ENCODE assay signal across 8 cellular contexts in the genomic region with DNA sequence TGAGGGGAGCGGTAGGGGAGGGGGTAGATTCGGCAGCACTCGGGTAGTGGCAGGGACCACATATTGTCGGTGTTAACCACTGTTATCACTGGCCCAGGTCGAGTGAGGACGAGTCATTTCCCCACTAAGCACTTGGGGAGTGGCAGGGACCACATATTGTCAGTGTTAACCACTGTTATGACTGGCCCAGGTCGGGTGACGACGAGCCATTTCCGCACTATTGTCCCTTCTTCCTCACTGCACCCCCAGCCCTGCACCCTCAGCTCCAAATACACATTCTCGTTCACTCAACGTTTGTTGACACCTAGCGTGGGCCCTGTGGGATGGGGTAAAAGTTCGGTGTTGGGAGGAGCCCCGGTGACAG. TPM values are rescaled to one million over a fixed set of nuclear protein-coding genes. Genes with fewer than 3 reads are reported as not detected.
DNase-seq lines count a peak whose midpoint lies in the region; ATAC-seq, FAIRE-seq and TF ChIP-seq lines count a peak whose summit lies in the region.

No MANE protein-coding gene starts in this region.

- no peaks in the 10 kb centered on the region for H3K27me3 ChIP-seq in adipocyte (replicated peaks; ENCODE audit: control insufficient read depth, insufficient read depth, low read length)

- H3K9me3 ChIP-seq in adipocyte (ENCODE audit: control insufficient read depth, low read length) = no peaks in the 10 kb centered on the region
- H3K9me3 ChIP-seq in kidney (ENCODE audit: control insufficient read depth in 1 of 2, low read length in 2 of 2) = no peaks in the 10 kb centered on the region

- H3K36me3 ChIP-seq in adipocyte (ENCODE audit: control insufficient read depth, insufficient read depth, low read length, severe bottlenecking) (peaks cover 11% of the 10 kb centered on the region), kidney (ENCODE audit: control insufficient read depth in 1 of 2, insufficient read depth in 2 of 2, low read length in 2 of 2) (no peaks in the 10 kb centered on the region)

- FAIRE-seq in kidney (lab: Jason Lieb, UNC) = no peak

- H3K9ac ChIP-seq in adipocyte (ENCODE audit: low read length) (peak overlapping the region; percentile 94), kidney (ENCODE audit: low read length in 2 of 2) (peak overlapping the region; percentile 7 to 63)

- TF ChIP-seq CTCF in kidney (IDR thresholded peaks at IDR 0.05; ENCODE audit: borderline replicate concordance, extremely low read depth, insufficient read depth) = no peak

- peak overlapping the region; percentile 94 for H3K4me3 ChIP-seq in adipocyte (ENCODE audit: low read length)
- peak overlapping the region; percentile 51 to 94 for H3K4me3 ChIP-seq in kidney (ENCODE audit: low read length in 2 of 2)

- DNase-seq in RPMI8226 (peak; percentile 3), adipocyte (ENCODE audit: low read depth) (no peak), kidney (peak; percentile 79), midbrain (lab: John Stamatoyannopoulos, UW) (no peak), AG08396 (ENCODE audit: low spot score) (no peak)
- peak in 2 of 3 donors; percentile 30 to 38 for DNase-seq in stimulated activated CD4-positive, alpha-beta T cell treated with anti-CD3 and anti-CD28 coated beads, TNF-alpha, amount 100 ng/mL, for 1 hour (ENCODE audit: low read depth in 3 of 3, low spot score in 1 of 3)

- peak overlapping the region; percentile 89 to 94 for H3K27ac ChIP-seq in kidney (ENCODE audit: low read depth in 2 of 2, low read length in 2 of 2)

- intact Hi-C loops in kidney (cut with DNase I) = no loop called here

- H3K4me1 ChIP-seq in adipocyte (ENCODE audit: control insufficient read depth, insufficient read depth, low read length) = peaks cover 25% of the 10 kb centered on the region
- peaks cover 0 to 8% of the 10 kb centered on the region in 2 donors for H3K4me1 ChIP-seq in kidney (ENCODE audit: control insufficient read depth in 1 of 2, insufficient read depth in 1 of 2, low read depth in 1 of 2, low read length in 2 of 2)

- ATAC-seq in GM18502 (IDR thresholded peaks at IDR 0.05; ENCODE audit: poor library complexity, unreplicated experiment) = peak; percentile 72
- ATAC-seq in HG02678 (IDR thresholded peaks at IDR 0.05; ENCODE audit: unreplicated experiment) = peak; percentile 45

RNA-seq across cellular contexts. Expression of gene CLN5, which starts 0.5 kb away (rescaled TPM):
- total RNA-seq in kidney = 80.8 TPM
- 59.5 TPM for polyA plus RNA-seq in kidney (ENCODE audit: insufficient read depth, low read depth, low replicate concordance)

RNA-seq across cellular contexts. Expression of gene FBXL3, which starts 35.5 kb away (rescaled TPM):
- total RNA-seq in kidney = 61.6 TPM
- 22.3 TPM for polyA plus RNA-seq in kidney (ENCODE audit: insufficient read depth, low read depth, low replicate concordance)

RNA-seq across cellular contexts. Expression of gene ACOD1, which starts 43.1 kb away (rescaled TPM):
- total RNA-seq in kidney = not detected
- polyA plus RNA-seq in kidney (ENCODE audit: insufficient read depth, low read depth, low replicate concordance) = not detected

Comparison
In these comparisons a context has a peak if more than half of its experiments do, and no peak if none do; other contexts are left out.
1. DNase-seq: peak in RPMI8226 (single experiment), kidney (single experiment) and stimulated activated CD4-positive, alpha-beta T cell treated with anti-CD3 and anti-CD28 coated beads, TNF-alpha, amount 100 ng/mL, for 1 hour (2 of 3); none in adipocyte (single experiment), midbrain (single experiment) and AG08396 (single experiment).